9 cellular contexts compared by ENCODE assay signal in the genomic region with DNA sequence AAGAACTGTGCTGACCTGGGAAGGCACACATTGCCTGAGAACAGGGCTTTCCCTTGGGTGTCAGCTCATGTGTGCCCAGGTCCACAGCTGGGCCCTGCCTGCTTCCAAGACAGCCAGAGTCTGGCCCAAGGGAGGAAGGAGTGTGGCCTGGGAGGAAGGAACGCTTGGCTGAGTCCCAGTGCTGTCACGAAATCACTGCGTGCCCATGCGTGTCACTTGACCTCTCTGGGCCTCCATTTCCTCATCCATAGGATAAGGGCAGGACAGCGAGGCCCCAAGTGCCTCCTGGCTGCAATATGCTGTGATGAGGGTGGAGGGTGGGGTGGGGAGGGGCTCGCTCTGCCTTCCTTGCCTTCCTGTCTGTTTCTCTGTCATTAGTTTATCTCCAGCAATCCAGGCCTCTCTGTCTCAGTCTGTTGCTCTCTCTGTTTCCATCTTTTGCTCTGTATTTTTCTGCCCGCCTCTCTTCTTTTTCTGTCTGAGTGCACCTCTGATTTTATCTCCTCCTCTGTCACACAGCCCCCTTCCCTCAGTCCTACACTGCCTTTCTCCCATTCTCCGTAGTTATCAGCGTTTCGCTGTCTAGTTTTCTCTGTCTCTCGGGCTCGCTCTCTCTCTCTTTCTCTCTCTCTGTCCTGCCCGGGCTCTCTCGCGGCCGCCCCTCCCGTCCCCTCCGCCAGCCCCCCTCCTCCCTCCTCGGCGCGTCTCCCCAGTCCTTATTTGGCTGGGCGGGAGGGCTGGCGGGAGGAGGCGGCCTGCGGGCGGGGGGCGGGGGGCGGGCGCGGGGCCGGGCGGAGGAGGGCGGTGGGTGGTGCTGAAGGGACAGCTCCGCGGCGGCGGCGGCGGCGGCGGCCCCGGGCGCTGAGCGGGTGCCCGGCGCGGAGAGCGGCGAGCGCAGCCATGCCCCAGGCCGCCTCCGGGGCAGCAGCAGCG. TPM values are rescaled to one million over a fixed set of nuclear protein-coding genes. Genes with fewer than 3 reads are reported as not detected.
A peak's percentile ranks its signal among the peaks of the same experiment; 100 is the strongest.
DNase-seq lines count a peak whose midpoint lies in the region; ATAC-seq, FAIRE-seq and TF ChIP-seq lines count a peak whose summit lies in the region.
"Had no signal": no experiment of that assay in that cellular context is flagged by ENCODE, and none has a peak within 500 bp of the region (broad histone marks: within the 10 kb centered on the region; RNA-seq: fewer than 3 reads in every experiment).

A gene (plus strand): TSS at position 842 of the 933 bp plus-strand sequence. CDS start 154 bp downstream, outside the sequence.

- no peak for TF ChIP-seq CTCF in Panc1 (IDR thresholded peaks at IDR 0.05)

- no peaks in the 10 kb centered on the region for H3K9me3 ChIP-seq in Panc1 (ENCODE audit: control insufficient read depth, insufficient read depth, low read depth, low read length)
- H3K9me3 ChIP-seq: SJSA1 had no signal

- CTCF ChIA-PET in Panc1 (lab: Charles Lee), result no interaction called here

- no peaks in the 10 kb centered on the region for H3K4me1 Mint-ChIP-seq in activated naive CD8-positive, alpha-beta T cell treated with anti-CD3 and anti-CD28 coated beads for 36 hours

- no peaks in the 10 kb centered on the region; the same call in 1 of the 2 replicates for H3K4me1 ChIP-seq in Panc1 (ENCODE audit: control insufficient read depth, insufficient read depth, low read length)
- peaks cover 21% of the 10 kb centered on the region for H3K4me1 ChIP-seq in rectal smooth muscle tissue (ENCODE audit: control insufficient read depth, insufficient read depth, low read length)

- no peak within 1 kb of the TSS for H3K9ac ChIP-seq in rectal smooth muscle tissue (ENCODE audit: low read length)

- no peak within 1 kb of the TSS; the same call in 1 of the 2 replicates for H3K27ac ChIP-seq in Panc1 (ENCODE audit: low read length)
- H3K27ac ChIP-seq in rectal smooth muscle tissue (ENCODE audit: low read depth, low read length), result peak within 1 kb of the TSS; percentile 94
- H3K27ac ChIP-seq: SJSA1 had no signal

- no peak for FAIRE-seq in H54 (lab: Jason Lieb, UNC)

- peak; percentile 75 for ATAC-seq in Panc1
- ATAC-seq in left cardiac atrium, result peak; percentile 67 to 75
- ATAC-seq in GM18517 (IDR thresholded peaks at IDR 0.05; ENCODE audit: unreplicated experiment), result no peak

- POLR2A ChIA-PET in Panc1 (lab: Charles Lee), result no interaction called here

- peak; percentile 30 for DNase-seq in H54 (ENCODE audit: insufficient read length, low spot score)
- DNase-seq in Panc1 (ENCODE audit: low read depth, low spot score), result no peak
- DNase-seq in activated naive CD8-positive, alpha-beta T cell treated with anti-CD3 and anti-CD28 coated beads for 36 hours, result peak; percentile 60
- DNase-seq in left cardiac atrium, result peak; percentile 72
- DNase-seq in putamen (ENCODE audit: low spot score), result no peak
- no peak for DNase-seq in midbrain (lab: John Stamatoyannopoulos, UW)

- no peaks in the 10 kb centered on the region for H3K9me3 Mint-ChIP-seq in activated naive CD8-positive, alpha-beta T cell treated with anti-CD3 and anti-CD28 coated beads for 36 hours

- BruUV-seq in Panc1 (replicated peaks; lab: Mats Ljungman, UMichigan), result no TSS peak

- H3K27me3 ChIP-seq in Panc1 (ENCODE audit: control insufficient read depth, insufficient read depth, low read length), result peaks cover 10% of the 10 kb centered on the region
- peaks cover 5% of the 10 kb centered on the region for H3K27me3 ChIP-seq in rectal smooth muscle tissue (ENCODE audit: control insufficient read depth, insufficient read depth, low read length)

- TF ChIP-seq POLR2A in H54 (IDR thresholded peaks at IDR 0.05; ENCODE audit: low read depth, low read length), result no peak

- no peak within 1 kb of the TSS for H3K4me3 Mint-ChIP-seq in activated naive CD8-positive, alpha-beta T cell treated with anti-CD3 and anti-CD28 coated beads for 36 hours

- H3K36me3 ChIP-seq in Panc1 (ENCODE audit: control insufficient read depth, insufficient read depth, low read length) (no peaks in the 10 kb centered on the region), rectal smooth muscle tissue (ENCODE audit: control insufficient read depth, insufficient read depth, low read length) (no peaks in the 10 kb centered on the region)
- H3K36me3 ChIP-seq: SJSA1 had no signal

- in situ Hi-C loops in Panc1 (cut with HindIII; ENCODE audit: low pct_unique_long_range_greater_than_20kb, low sequenced_read_pairs), result no loop called here

- intact Hi-C loops in Panc1 (cut with micrococcal nuclease; ENCODE audit: unreplicated experiment) (no loop called here), left cardiac atrium (cut with DNase I) (loop anchor here (5.0 kb wide), 2 partner anchors 35 to 40 kb away; no protein-coding TSS in a partner anchor)

- peaks cover 72% of the 10 kb centered on the region for H3K27me3 Mint-ChIP-seq in activated naive CD8-positive, alpha-beta T cell treated with anti-CD3 and anti-CD28 coated beads for 36 hours

- H3K27ac Mint-ChIP-seq in activated naive CD8-positive, alpha-beta T cell treated with anti-CD3 and anti-CD28 coated beads for 36 hours, result no peak within 1 kb of the TSS

- H3K36me3 Mint-ChIP-seq in activated naive CD8-positive, alpha-beta T cell treated with anti-CD3 and anti-CD28 coated beads for 36 hours, result no peaks in the 10 kb centered on the region

- H3K4me3 ChIP-seq in Panc1 (ENCODE audit: low read depth in 2 of 2, low read length in 2 of 2) (peak within 1 kb of the TSS; percentile 22 to 41), rectal smooth muscle tissue (ENCODE audit: low read length) (peak within 1 kb of the TSS; percentile 62)
- H3K4me3 ChIP-seq: SJSA1 had no signal

RNA-seq across cellular contexts. Expression of the gene that starts here (rescaled TPM):
- total RNA-seq in Panc1 (2021; ENCODE audit: unreplicated experiment) (32.8 TPM), left cardiac atrium (10 to 100 TPM; 30.9 to 35.4 TPM)
- polyA plus RNA-seq in Panc1 (2012; ENCODE audit: insufficient read length), result 44.4 TPM
- total RNA-seq in activated naive CD8-positive, alpha-beta T cell treated with anti-CD3 and anti-CD28 coated beads for 36 hours, result not detected
- total RNA-seq: SJSA1 had no signal

Comparison
In these comparisons a context has a peak if more than half of its experiments do, and no peak if none do; other contexts are left out.
1. RNA of the gene that starts here (total RNA-seq): 30.9 to 35.4 TPM in left cardiac atrium and 32.8 TPM in Panc1 (single experiment); not detected in activated naive CD8-positive, alpha-beta T cell treated with anti-CD3 and anti-CD28 coated beads for 36 hours; every median in the first group is over 10 times any median in the second.
2. Peak in DNase-seq in activated naive CD8-positive, alpha-beta T cell treated with anti-CD3 and anti-CD28 coated beads for 36 hours; RNA of the gene not detected or under 1 TPM.
3. DNase-seq: peak in H54 (single experiment) and left cardiac atrium (single experiment); none in Panc1 (single experiment), putamen (single experiment) and midbrain (single experiment).